40 cellular contexts compared by ENCODE assay signal in the genomic region with DNA sequence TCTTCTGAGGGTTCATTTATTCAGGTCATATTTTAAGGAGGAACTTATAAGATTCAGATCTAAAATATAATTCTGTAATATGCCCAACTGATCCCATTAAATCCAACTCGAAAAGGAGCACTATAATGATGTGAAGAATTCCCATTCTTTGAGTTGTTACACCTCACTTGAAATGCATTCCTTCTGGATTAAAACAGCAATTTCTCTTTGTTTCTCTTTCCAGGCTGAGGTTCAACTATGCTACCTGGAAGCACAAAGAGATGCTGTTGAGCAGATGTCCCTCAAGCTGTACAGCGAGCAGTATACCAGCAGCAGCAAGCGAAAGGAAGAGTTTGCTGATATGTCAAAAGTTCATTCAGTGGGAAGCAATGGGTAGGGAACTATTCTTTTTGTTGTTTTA.
"Had no signal": no experiment of that assay in that cellular context is flagged by ENCODE, and none has a peak within 500 bp of the region (broad histone marks: within the 10 kb centered on the region; RNA-seq: fewer than 3 reads in every experiment).

No MANE protein-coding gene starts in this region.

- H3K27me3 Mint-ChIP-seq: activated B cell treated with CpG ODN at 0.5 μM for 24 hours; activated CD4-positive, alpha-beta memory T cell treated with anti-CD3 and anti-CD28 coated beads for 36 hours; activated CD4-positive, alpha-beta T cell treated with anti-CD3 and anti-CD28 coated beads, Interleukin-2, amount 10 ng/mL, durations not matched to agents 24 days and 14 days; activated CD8-positive, alpha-beta T cell treated with anti-CD3 and anti-CD28 coated beads for 36 hours; activated naive CD8-positive, alpha-beta T cell treated with anti-CD3 and anti-CD28 coated beads, Interleukin-2, amount 10 ng/mL, durations not matched to agents 7 days and 5 days; activated naive CD8-positive, alpha-beta T cell treated with anti-CD3 and anti-CD28 coated beads, Interleukin-2, amount 50 U/mL, for 24 hours; central memory CD8-positive, alpha-beta T cell had no signal

- H3K4me1 Mint-ChIP-seq: activated CD4-positive, alpha-beta T cell treated with anti-CD3 and anti-CD28 coated beads, Interleukin-2, amount 10 ng/mL, durations not matched to agents 24 days and 14 days; activated naive CD8-positive, alpha-beta T cell treated with anti-CD3 and anti-CD28 coated beads, Interleukin-2, amount 10 ng/mL, durations not matched to agents 7 days and 5 days; activated naive CD8-positive, alpha-beta T cell treated with anti-CD3 and anti-CD28 coated beads, Interleukin-2, amount 50 U/mL, for 24 hours; activated T-helper 17 cell treated with anti-CD3 and anti-CD28 coated beads, Interleukin-2, amount 50 U/mL, for 72 hours; central memory CD8-positive, alpha-beta T cell had no signal

- FAIRE-seq: bronchial epithelial cell, TTC549 had no signal

- H3K27ac Mint-ChIP-seq: activated B cell treated with CpG ODN at 0.5 μM for 24 hours; activated CD4-positive, alpha-beta memory T cell treated with anti-CD3 and anti-CD28 coated beads for 36 hours; activated CD4-positive, alpha-beta T cell treated with anti-CD3 and anti-CD28 coated beads, Interleukin-2, amount 10 ng/mL, durations not matched to agents 24 days and 14 days; activated CD8-positive, alpha-beta T cell treated with anti-CD3 and anti-CD28 coated beads for 36 hours; activated naive CD4-positive, alpha-beta T cell treated with anti-CD3 and anti-CD28 coated beads for 36 hours; activated naive CD4-positive, alpha-beta T cell treated with anti-CD3 and anti-CD28 coated beads, Interleukin-2, amount 50 U/mL, for 72 hours; activated naive CD8-positive, alpha-beta T cell treated with anti-CD3 and anti-CD28 coated beads, Interleukin-2, amount 10 ng/mL, durations not matched to agents 7 days and 5 days; activated naive CD8-positive, alpha-beta T cell treated with anti-CD3 and anti-CD28 coated beads, Interleukin-2, amount 50 U/mL, for 24 hours; activated T-cell treated with anti-CD3 and anti-CD28 coated beads, Interleukin-2, amount 50 U/mL, for 72 hours; activated T-helper 1 cell treated with anti-CD3 and anti-CD28 coated beads, Interleukin-12 subunit alpha, Interleukin-12 subunit beta, Interleukin-2, Interleukin-4 antibody, amounts not matched to agents 30 ng/mL and 10 ng/mL and 1 ng/mL, durations not matched to agents 14 hours and 24 hours and 36 hours; activated T-helper 17 cell treated with anti-CD3 and anti-CD28 coated beads, Interleukin-2, amount 50 U/mL, for 72 hours; T-helper 1 cell treated with Interleukin-12 subunit alpha and Interleukin-12 subunit beta and Interleukin-4 antibody, amounts not matched to agents 30 μg/mL and 1 μg/mL, for 36 hours; T-helper 2 cell treated with Interferon-gamma antibody and Interleukin-4, amounts not matched to agents 5 μg/mL and 100 μg/mL, for 36 hours had no signal

- H3K27me3 ChIP-seq: ascending aorta, body of pancreas, brain microvascular endothelial cell, cardiac muscle cell had no signal

- DNase-seq: activated B cell treated with CpG ODN at 0.5 μM for 24 hours; activated CD4-positive, alpha-beta memory T cell treated with anti-CD3 and anti-CD28 coated beads for 36 hours; activated CD4-positive, alpha-beta T cell treated with anti-CD3 and anti-CD28 coated beads for 4 hours; activated CD4-positive, alpha-beta T cell treated with anti-CD3 and anti-CD28 coated beads, Interleukin-2, amount 10 ng/mL, durations not matched to agents 24 days and 14 days; activated CD4-positive, alpha-beta T cell treated with anti-CD3 and anti-CD28 coated beads, Interleukin-2, amount 50 U/mL, for 1 hour; activated CD4-positive, alpha-beta T cell treated with anti-CD3 and anti-CD28 coated beads, Interleukin-2, amount 50 U/mL, for 4 hours; activated CD4-positive, CD25-positive, alpha-beta regulatory T cell treated with anti-CD3 and anti-CD28 coated beads, Interleukin-2, amount 50 U/mL, for 72 hours; activated CD8-positive, alpha-beta memory T cell treated with anti-CD3 and anti-CD28 coated beads, Interleukin-2, amount 50 U/mL, for 4 hours; activated CD8-positive, alpha-beta T cell treated with anti-CD3 and anti-CD28 coated beads for 36 hours; activated effector memory CD4-positive, alpha-beta T cell treated with anti-CD3 and anti-CD28 coated beads, Interleukin-2, amount 50 U/mL, for 16 hours; activated gamma-delta T cell treated with Interleukin-2 at 50 U/mL for 16 hours; activated naive CD4-positive, alpha-beta T cell; activated naive CD4-positive, alpha-beta T cell treated with anti-CD3 and anti-CD28 coated beads for 36 hours; activated naive CD4-positive, alpha-beta T cell treated with anti-CD3 and anti-CD28 coated beads, Interleukin-2, amount 50 U/mL, for 16 hours; activated naive CD8-positive, alpha-beta T cell treated with anti-CD3 and anti-CD28 coated beads, Interleukin-2, amount 10 ng/mL, durations not matched to agents 7 days and 5 days; activated naive CD8-positive, alpha-beta T cell treated with anti-CD3 and anti-CD28 coated beads, Interleukin-2, amount 50 U/mL, for 24 hours; activated T-cell treated with anti-CD3 and anti-CD28 coated beads for 4 hours; activated T-cell treated with anti-CD3 and anti-CD28 coated beads, Interleukin-2, amount 50 U/mL, for 1 hour; activated T-cell treated with anti-CD3 and anti-CD28 coated beads, Interleukin-2, amount 50 U/mL, for 4 hours; activated T-cell treated with anti-CD3 and anti-CD28 coated beads, Interleukin-2, amount 50 U/mL, for 72 hours; amygdala; anterior cingulate cortex; body of pancreas; brain microvascular endothelial cell; caudate nucleus; cerebellar nuclear complex; T-helper 1 cell; T-helper 2 cell; T-helper 9 cell had no signal

- H3K27ac ChIP-seq: body of pancreas, brain microvascular endothelial cell, cardiac muscle cell, VCaP had no signal

- H3K4me1 ChIP-seq: body of pancreas had no signal

- H3K9me3 Mint-ChIP-seq: activated B cell treated with CpG ODN at 0.5 μM for 24 hours; activated CD4-positive, alpha-beta memory T cell treated with anti-CD3 and anti-CD28 coated beads for 36 hours; activated naive CD4-positive, alpha-beta T cell treated with anti-CD3 and anti-CD28 coated beads for 36 hours; activated naive CD8-positive, alpha-beta T cell treated with anti-CD3 and anti-CD28 coated beads, Interleukin-2, amount 10 ng/mL, durations not matched to agents 7 days and 5 days; activated naive CD8-positive, alpha-beta T cell treated with anti-CD3 and anti-CD28 coated beads, Interleukin-2, amount 50 U/mL, for 24 hours; activated T-cell treated with anti-CD3 and anti-CD28 coated beads, Interleukin-2, amount 50 U/mL, for 4 hours; activated T-helper 17 cell treated with anti-CD3 and anti-CD28 coated beads, Interleukin-2, amount 50 U/mL, for 72 hours; T-helper 1 cell treated with Interleukin-12 subunit alpha and Interleukin-12 subunit beta and Interleukin-4 antibody, amounts not matched to agents 30 μg/mL and 1 μg/mL, for 36 hours; T-helper 2 cell treated with Interferon-gamma antibody and Interleukin-4, amounts not matched to agents 5 μg/mL and 100 μg/mL, for 36 hours had no signal

- H3K9me3 ChIP-seq: ascending aorta, body of pancreas had no signal

- H3K4me3 Mint-ChIP-seq: activated B cell treated with CpG ODN at 0.5 μM for 24 hours; activated CD4-positive, alpha-beta memory T cell treated with anti-CD3 and anti-CD28 coated beads for 36 hours; activated CD4-positive, alpha-beta T cell treated with anti-CD3 and anti-CD28 coated beads, Interleukin-2, amount 10 ng/mL, durations not matched to agents 24 days and 14 days; activated CD8-positive, alpha-beta T cell treated with anti-CD3 and anti-CD28 coated beads for 36 hours; activated naive CD4-positive, alpha-beta T cell treated with anti-CD3 and anti-CD28 coated beads for 36 hours; activated naive CD8-positive, alpha-beta T cell treated with anti-CD3 and anti-CD28 coated beads, Interleukin-2, amount 10 ng/mL, durations not matched to agents 7 days and 5 days; activated naive CD8-positive, alpha-beta T cell treated with anti-CD3 and anti-CD28 coated beads, Interleukin-2, amount 50 U/mL, for 24 hours; activated T-cell treated with anti-CD3 and anti-CD28 coated beads, Interleukin-2, amount 50 U/mL, for 4 hours; activated T-cell treated with anti-CD3 and anti-CD28 coated beads, Interleukin-2, amount 50 U/mL, for 72 hours; activated T-helper 1 cell treated with anti-CD3 and anti-CD28 coated beads, Interleukin-12 subunit alpha, Interleukin-12 subunit beta, Interleukin-2, Interleukin-4 antibody, amounts not matched to agents 30 ng/mL and 10 ng/mL and 1 ng/mL, durations not matched to agents 14 hours and 24 hours and 36 hours; activated T-helper 17 cell treated with anti-CD3 and anti-CD28 coated beads, Interleukin-2, amount 50 U/mL, for 72 hours; central memory CD8-positive, alpha-beta T cell; T-helper 1 cell treated with Interleukin-12 subunit alpha and Interleukin-12 subunit beta and Interleukin-4 antibody, amounts not matched to agents 30 μg/mL and 1 μg/mL, for 36 hours; T-helper 2 cell treated with Interferon-gamma antibody and Interleukin-4, amounts not matched to agents 5 μg/mL and 100 μg/mL, for 36 hours had no signal

- H3K4me3 ChIP-seq: ascending aorta, body of pancreas, cardiac muscle cell had no signal

- ATAC-seq: activated CD8-positive, alpha-beta T cell treated with anti-CD3 and anti-CD28 coated beads for 36 hours; activated naive CD4-positive, alpha-beta T cell treated with anti-CD3 and anti-CD28 coated beads, Interleukin-2, amount 50 U/mL, for 72 hours; activated naive CD8-positive, alpha-beta T cell treated with anti-CD3 and anti-CD28 coated beads, Interleukin-2, amount 50 U/mL, for 24 hours; activated T-cell treated with anti-CD3 and anti-CD28 coated beads, Interleukin-2, amount 50 U/mL, for 4 hours; activated T-cell treated with anti-CD3 and anti-CD28 coated beads, Interleukin-2, amount 50 U/mL, for 72 hours; activated T-helper 17 cell treated with anti-CD3 and anti-CD28 coated beads, Interleukin-2, amount 50 U/mL, for 72 hours; body of pancreas had no signal

- H3K36me3 ChIP-seq: ascending aorta, brain microvascular endothelial cell, cardiac muscle cell had no signal

- H3K36me3 Mint-ChIP-seq: activated CD4-positive, alpha-beta memory T cell treated with anti-CD3 and anti-CD28 coated beads for 36 hours; activated naive CD8-positive, alpha-beta T cell treated with anti-CD3 and anti-CD28 coated beads, Interleukin-2, amount 10 ng/mL, durations not matched to agents 7 days and 5 days had no signal
